8 cellular contexts compared by ENCODE assay signal in the genomic region with DNA sequence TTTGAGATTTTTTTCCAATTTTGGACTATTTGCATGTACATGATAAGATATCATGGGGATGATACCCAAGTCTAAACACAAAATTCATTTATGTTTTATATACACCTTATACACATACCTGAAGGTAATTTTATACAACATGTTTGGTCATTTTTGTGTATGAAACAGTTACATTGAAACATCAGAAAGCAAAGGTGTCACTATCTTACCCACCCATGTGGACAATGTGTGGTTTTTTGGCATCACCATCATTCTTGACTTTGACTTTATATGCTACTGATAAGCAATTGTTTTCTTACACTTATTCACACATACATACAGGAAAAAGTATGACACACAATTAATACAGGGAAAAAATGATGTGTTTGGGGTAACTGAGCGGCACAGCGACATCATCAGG.
"Had no signal": no experiment of that assay in that cellular context is flagged by ENCODE, and none has a peak within 500 bp of the region (broad histone marks: within the 10 kb centered on the region; RNA-seq: fewer than 3 reads in every experiment).

No MANE protein-coding gene starts in this region.

- H3K4me3 ChIP-seq: GM23338 had no signal

- H3K4me2 ChIP-seq: GM23338 had no signal

- FAIRE-seq: H1, H54, HTR-8/SVneo had no signal

- H2AFZ ChIP-seq: GM23338 had no signal

- ATAC-seq: GM23338 had no signal

- DNase-seq: H9, HCEC 1CT, IMR-90, KBM-7 had no signal
